ENCODE assay signal across 1 cellular context in genomic region chrX:41047878-41048534, GRCh38.
TF ChIP-seq lines count a peak whose summit lies in the region.

No MANE protein-coding gene starts in this region.

TF ChIP-seq in IMR-90, 13 proteins besides CTCF, POLR2A, EP300 and RAD21 (continued from another document):
- no peak for TF ChIP-seq NFE2L2 (IDR thresholded peaks at IDR 0.05; ENCODE audit: low read depth, low read length)
- TF ChIP-seq RCOR1 (IDR thresholded peaks at IDR 0.05; ENCODE audit: insufficient replicate concordance, low read length), result no peak
- TF ChIP-seq SMC3 (IDR thresholded peaks at IDR 0.05; ENCODE audit: low read depth, low read length), result no peak
- TF ChIP-seq CEBPB (IDR thresholded peaks at IDR 0.05; ENCODE audit: low read depth, low read length), result no peak
- no peak for TF ChIP-seq FOS (IDR thresholded peaks at IDR 0.05; ENCODE audit: low read depth, low read length)
- no peak for TF ChIP-seq MXI1 (IDR thresholded peaks at IDR 0.05; ENCODE audit: borderline replicate concordance, low read depth, low read length)
- no peak for TF ChIP-seq BHLHE40 (IDR thresholded peaks at IDR 0.05; ENCODE audit: low read depth, low read length)
